Comparison of ENCODE assay signal across 11 cellular contexts in genomic region chr7:30563326-30563942, GRCh38. TPM values are rescaled to one million over a fixed set of nuclear protein-coding genes. Genes with fewer than 3 reads are reported as not detected.
DNase-seq lines count a peak whose midpoint lies in the region; ATAC-seq, FAIRE-seq and TF ChIP-seq lines count a peak whose summit lies in the region.
"Had no signal": no experiment of that assay in that cellular context is flagged by ENCODE, and none has a peak within 500 bp of the region (broad histone marks: within the 10 kb centered on the region; RNA-seq: fewer than 3 reads in every experiment).

No MANE protein-coding gene starts in this region.

- no peak for TF ChIP-seq POLR2A in NB4 (IDR thresholded peaks at IDR 0.05; ENCODE audit: extremely low read depth, insufficient read length)
- TF ChIP-seq POLR2A in GM12878 (IDR thresholded peaks at IDR 0.05; ENCODE audit: low read depth, low read length) = no peak
- TF ChIP-seq POLR2A in gastrocnemius medialis (IDR thresholded peaks at IDR 0.05) = no peak

- no peak overlapping the region for H3K27ac ChIP-seq in GM12878 (ENCODE audit: control insufficient read depth, insufficient read depth)
- peak overlapping the region; percentile 17 for H3K27ac ChIP-seq in layer of hippocampus (ENCODE audit: low read depth, low read length)
- no peak overlapping the region for H3K27ac ChIP-seq in gastrocnemius medialis
- H3K27ac ChIP-seq: uterus had no signal

- TF ChIP-seq EP300 in GM12878 (IDR thresholded peaks at IDR 0.05; ENCODE audit: borderline replicate concordance in 1 of 2, control insufficient read depth in 1 of 2, low read depth in 2 of 2, low read length in 2 of 2) = no peak

- POLR2A ChIA-PET in GM12878 (lab: Charles Lee) = interaction anchor here (1.2 kb wide), 1 partner anchor 287 kb away, joined by 5 read pairs; no protein-coding TSS in a partner anchor
- POLR2A ChIA-PET in activated CD4-positive, alpha-beta memory T cell treated with anti-CD3 and anti-CD28 coated beads for 36 hours (lab: Charles Lee) = interaction anchor here (1.2 kb wide), 1 partner anchor 85 kb away, joined by 3 read pairs; the partner anchor contains the start of gene NOD1

- no peak overlapping the region for H3K27ac Mint-ChIP-seq in activated CD4-positive, alpha-beta memory T cell treated with anti-CD3 and anti-CD28 coated beads for 36 hours
- H3K27ac Mint-ChIP-seq in endothelial cell (ENCODE audit: unreplicated experiment) = no peak overlapping the region
- H3K27ac Mint-ChIP-seq: activated CD4-positive, alpha-beta T cell treated with anti-CD3 and anti-CD28 coated beads, Interleukin-2, amount 10 ng/mL, durations not matched to agents 24 days and 14 days had no signal

- CTCF ChIA-PET in GM12878 (lab: Yijun Ruan, JAX) = interaction anchor here (0.6 to 7.7 kb wide), 35 partner anchors 11 to 604 kb away, joined by 3 to 119 read pairs (median 5); no protein-coding TSS in a partner anchor
- CTCF ChIA-PET in activated CD4-positive, alpha-beta memory T cell treated with anti-CD3 and anti-CD28 coated beads for 36 hours (lab: Charles Lee) = interaction anchor here (0.6 to 7.4 kb wide), 26 partner anchors 8 to 428 kb away, joined by 3 to 114 read pairs (median 5); partner anchors contain the start of genes GGCT and NOD1

- H3K9ac ChIP-seq in GM12878 (ENCODE audit: control insufficient read depth, insufficient read depth, low read length) = no peak overlapping the region

- TF ChIP-seq CTCF in NB4 (IDR thresholded peaks at IDR 0.05; ENCODE audit: low read depth, low read length) = no peak
- no peak for TF ChIP-seq CTCF in GM12878 (IDR thresholded peaks at IDR 0.05 in 2 of 3, conservative IDR thresholded peaks at IDR 0.05 in 1 of 3; ENCODE audit: control insufficient read depth in 2 of 3, extremely low read depth in 1 of 3, insufficient read depth in 1 of 3, low read depth in 3 of 3, low read length in 3 of 3)
- no peak for TF ChIP-seq CTCF in endothelial cell (IDR thresholded peaks at IDR 0.05; ENCODE audit: unreplicated experiment)
- TF ChIP-seq CTCF in gastrocnemius medialis (IDR thresholded peaks at IDR 0.05 in 4 of 5, conservative IDR thresholded peaks at IDR 0.05 in 1 of 5) = no peak

- H3K4me3 Mint-ChIP-seq in activated CD4-positive, alpha-beta memory T cell treated with anti-CD3 and anti-CD28 coated beads for 36 hours = no peak overlapping the region
- no peak overlapping the region for H3K4me3 Mint-ChIP-seq in endothelial cell (ENCODE audit: unreplicated experiment)
- H3K4me3 Mint-ChIP-seq: activated CD4-positive, alpha-beta T cell treated with anti-CD3 and anti-CD28 coated beads, Interleukin-2, amount 10 ng/mL, durations not matched to agents 24 days and 14 days had no signal

- no peak overlapping the region for H2AFZ ChIP-seq in GM12878 (ENCODE audit: control insufficient read depth, low read depth, low read length)

- no peaks in the 10 kb centered on the region for H4K20me1 ChIP-seq in GM12878 (ENCODE audit: control insufficient read depth, insufficient read depth)

- SMC1A ChIA-PET in GM12878 (lab: Charles Lee; ENCODE audit: uncharacterized antibody, unreplicated experiment) = interaction anchor here (0.5 to 5.6 kb wide), 16 partner anchors 12 to 967 kb away, joined by 3 to 96 read pairs (median 4); partner anchors contain the start of gene GARS1

- RAD21 ChIA-PET in GM12878 (lab: Charles Lee; ENCODE audit: unreplicated experiment) = interaction anchor here (0.8 to 5.0 kb wide), 12 partner anchors 13 to 489 kb away, joined by 3 to 78 read pairs (median 4); partner anchors contain the start of genes GGCT and NOD1

- no peaks in the 10 kb centered on the region for H3K79me2 ChIP-seq in GM12878 (ENCODE audit: control insufficient read depth, insufficient read depth, low read length)

- peaks cover 0 to 12% of the 10 kb centered on the region in 2 experiments for H3K36me3 ChIP-seq in GM12878 (ENCODE audit: control insufficient read depth in 2 of 2, insufficient read depth in 2 of 2, low read length in 1 of 2)
- peaks cover 5 to 54% of the 10 kb centered on the region in 2 donors for H3K36me3 ChIP-seq in gastrocnemius medialis
- H3K36me3 ChIP-seq: uterus had no signal

- no TSS peak for BruUV-seq in GM12878 (replicated peaks; lab: Mats Ljungman, UMichigan)

- H3K4me3 ChIP-seq in NB4 (ENCODE audit: low read depth, low read length) = no peak overlapping the region
- H3K4me3 ChIP-seq in GM12878 = no peak overlapping the region
- H3K4me3 ChIP-seq in gastrocnemius medialis = no peak overlapping the region
- H3K4me3 ChIP-seq: esophagus squamous epithelium, uterus had no signal

- no peak for TF ChIP-seq RAD21 in GM12878 (IDR thresholded peaks at IDR 0.05; ENCODE audit: insufficient read depth, low read depth, low read length)

- H3K27me3 ChIP-seq in GM12878 (replicated peaks in 1 of 2; ENCODE audit: control insufficient read depth in 2 of 2, insufficient read depth in 2 of 2, low read length in 1 of 2) (no peaks in the 10 kb centered on the region), layer of hippocampus (ENCODE audit: control insufficient read depth, insufficient read depth, low read length) (no peaks in the 10 kb centered on the region), gastrocnemius medialis (no peaks in the 10 kb centered on the region)
- H3K27me3 ChIP-seq: esophagus squamous epithelium, uterus had no signal

- in situ Hi-C loops in GM12878 (cut with MboI) = loop anchor here (5.0 kb wide), 1 partner anchor 401 kb away; no protein-coding TSS in a partner anchor
- in situ Hi-C loops in gastrocnemius medialis (cut with MboI; ENCODE audit: low sequenced_read_pairs in 4 of 4) = loop anchor here in 1 of 4 donors (25.0 kb wide), 1 partner anchor 401 kb away; no protein-coding TSS in a partner anchor

- peaks cover 2% of the 10 kb centered on the region for H3K4me1 Mint-ChIP-seq in activated CD4-positive, alpha-beta memory T cell treated with anti-CD3 and anti-CD28 coated beads for 36 hours (ENCODE audit: low read depth)
- H3K4me1 Mint-ChIP-seq in endothelial cell (ENCODE audit: unreplicated experiment) = no peaks in the 10 kb centered on the region

- DNase-seq in Daoy (ENCODE audit: low read depth) (peak; percentile 88), NB4 (ENCODE audit: low read depth) (peak; percentile 32), GM12878 (ENCODE audit: low read depth, low spot score) (no peak), endothelial cell (ENCODE audit: low spot score) (no peak), LoVo (ENCODE audit: low spot score) (no peak), gastrocnemius medialis (no peak)
- DNase-seq in activated CD4-positive, alpha-beta memory T cell treated with anti-CD3 and anti-CD28 coated beads for 36 hours = no peak
- DNase-seq: esophagus squamous epithelium had no signal

- H3K4me2 ChIP-seq in GM12878 (ENCODE audit: control insufficient read depth, insufficient read depth) = no peak overlapping the region

- ATAC-seq in GM12878 (no peak), gastrocnemius medialis (no peak)

- WGBS in GM12878 (ENCODE audit: insufficient coverage, insufficient replicate concordance, low lambda C conversion rate, missing lambda C conversion rate) = 92% methylated on average over 18 of the region's 18 CpGs

- no peak for FAIRE-seq in GM12878 (lab: Jason Lieb, UNC)

- no peaks in the 10 kb centered on the region for H3K27me3 Mint-ChIP-seq in activated CD4-positive, alpha-beta memory T cell treated with anti-CD3 and anti-CD28 coated beads for 36 hours
- H3K27me3 Mint-ChIP-seq in endothelial cell (ENCODE audit: unreplicated experiment) = peaks cover 2% of the 10 kb centered on the region
- H3K27me3 Mint-ChIP-seq: activated CD4-positive, alpha-beta T cell treated with anti-CD3 and anti-CD28 coated beads, Interleukin-2, amount 10 ng/mL, durations not matched to agents 24 days and 14 days had no signal

- no peaks in the 10 kb centered on the region for H3K9me3 Mint-ChIP-seq in activated CD4-positive, alpha-beta memory T cell treated with anti-CD3 and anti-CD28 coated beads for 36 hours
- no peaks in the 10 kb centered on the region for H3K9me3 Mint-ChIP-seq in endothelial cell (ENCODE audit: unreplicated experiment)
- H3K9me3 Mint-ChIP-seq: activated CD4-positive, alpha-beta T cell treated with anti-CD3 and anti-CD28 coated beads, Interleukin-2, amount 10 ng/mL, durations not matched to agents 24 days and 14 days had no signal

- intact Hi-C loops in GM12878 (cut with micrococcal nuclease; ENCODE audit: unreplicated experiment) (loop anchor here (5.0 to 10.0 kb wide), 2 partner anchors 151 to 499 kb away; no protein-coding TSS in a partner anchor), gastrocnemius medialis (cut with DNase I; ENCODE audit: low total_unique reads) (no loop called here)
- intact Hi-C loops in activated CD4-positive, alpha-beta memory T cell treated with anti-CD3 and anti-CD28 coated beads for 36 hours (cut with micrococcal nuclease) = loop anchor here (5.0 kb wide), 1 partner anchor 216 kb away; no protein-coding TSS in a partner anchor

- H3K4me1 ChIP-seq in GM12878 (ENCODE audit: control insufficient read depth, insufficient read depth, low read length) (no peaks in the 10 kb centered on the region), gastrocnemius medialis (no peaks in the 10 kb centered on the region)
- H3K4me1 ChIP-seq: uterus had no signal

- peaks cover 16% of the 10 kb centered on the region for H3K36me3 Mint-ChIP-seq in activated CD4-positive, alpha-beta memory T cell treated with anti-CD3 and anti-CD28 coated beads for 36 hours
- H3K36me3 Mint-ChIP-seq in endothelial cell (ENCODE audit: low read depth, unreplicated experiment) = no peaks in the 10 kb centered on the region

- no peaks in the 10 kb centered on the region for H3K9me3 ChIP-seq in GM12878 (replicated peaks; ENCODE audit: control insufficient read depth, insufficient read depth, low read length)
- H3K9me3 ChIP-seq in gastrocnemius medialis = no peaks in the 10 kb centered on the region
- H3K9me3 ChIP-seq: esophagus squamous epithelium, uterus had no signal

RNA-seq across cellular contexts. Expression of gene GARS1, which starts 31.2 kb away (rescaled TPM):
- total RNA-seq in Daoy (2014; rRNA removed; shearing (Covaris generic)) = 150 and 222 TPM in 2 replicates
- total RNA-seq in GM12878 (2013; cell fraction: nucleolus; rRNA removed) = 87.5 and 89.2 TPM in 2 replicates
- total RNA-seq in GM12878 (2014; rRNA removed) (107 and 120 TPM in 2 replicates), GM12878 (2014; rRNA removed; fragmentation: Illumina TruSeq; extraction: Trizol) (168 and 182 TPM in 2 replicates), GM12878 (2021) (175 TPM in 2 replicates), endothelial cell (ENCODE audit: unreplicated experiment) (91.3 TPM), gastrocnemius medialis (10 to 100 TPM; 52.1 to 67.7 (median 60.1) TPM)
- polyA plus RNA-seq in GM12878 (2011; ENCODE audit: low read depth) = 111 TPM
- polyA plus RNA-seq in GM12878 (2011; rRNA removed) (184 and 333 TPM in 2 replicates), GM12878 (2014; fragmentation: Illumina TruSeq; extraction: Trizol) (361 and 413 TPM in 2 replicates), GM12878 (2014; fragmentation: Nextera tagmentation; extraction: Ambion mirVana) (100 to 1,000 TPM; 133 to 191 TPM), GM12878 (2014; rRNA removed) (167 TPM in 2 replicates), GM12878 (2016; fragmentation: Nextera tagmentation; extraction: Ambion mirVana) (100 to 1,000 TPM; 196 to 207 TPM)
- polyA plus RNA-seq in GM12878 (2011; cell fraction: cytosol; rRNA removed) = 247 and 357 TPM in 2 replicates
- 220 and 228 TPM in 2 replicates for polyA plus RNA-seq in GM12878 (2011; cell fraction: nucleus; rRNA removed)
- polyA plus RNA-seq in GM12878 (2012) = 135 and 136 TPM in 2 replicates
- 227 and 257 TPM in 2 replicates for polyA minus RNA-seq in GM12878 (2011; rRNA and poly(A)+ RNA removed)
- polyA minus RNA-seq in GM12878 (2011; cell fraction: cytosol; rRNA and poly(A)+ RNA removed) = 84.7 and 102 TPM in 2 replicates
- 71.9 and 162 TPM in 2 replicates for polyA minus RNA-seq in GM12878 (2011; cell fraction: nucleus; rRNA and poly(A)+ RNA removed)
- 100 to 1,000 TPM; 345 to 368 TPM for total RNA-seq in activated CD4-positive, alpha-beta memory T cell treated with anti-CD3 and anti-CD28 coated beads for 36 hours

RNA-seq across cellular contexts. Expression of gene GGCT, which starts 58.8 kb away (rescaled TPM):
- 153 and 195 TPM in 2 replicates for total RNA-seq in Daoy (2014; rRNA removed; shearing (Covaris generic))
- 8.6 and 9.7 TPM in 2 replicates for total RNA-seq in GM12878 (2013; cell fraction: nucleolus; rRNA removed)
- total RNA-seq in GM12878 (2014; rRNA removed) = 61.5 and 71.9 TPM in 2 replicates
- 78.9 and 86.1 TPM in 2 replicates for total RNA-seq in GM12878 (2014; rRNA removed; fragmentation: Illumina TruSeq; extraction: Trizol)
- total RNA-seq in GM12878 (2021) = 59.1 and 65.2 TPM in 2 replicates
- polyA plus RNA-seq in GM12878 (2011; ENCODE audit: low read depth) = 25.1 TPM
- polyA plus RNA-seq in GM12878 (2011; rRNA removed) = 57.0 and 91.2 TPM in 2 replicates
- 26.8 and 36.3 TPM in 2 replicates for polyA plus RNA-seq in GM12878 (2011; cell fraction: cytosol; rRNA removed)
- 21.6 and 23.1 TPM in 2 replicates for polyA plus RNA-seq in GM12878 (2011; cell fraction: nucleus; rRNA removed)
- polyA plus RNA-seq in GM12878 (2012) = 52.8 and 53.0 TPM in 2 replicates
- polyA plus RNA-seq in GM12878 (2014; fragmentation: Illumina TruSeq; extraction: Trizol) = 87.6 and 115 TPM in 2 replicates
- 100 to 1,000 TPM; 168 to 215 TPM for polyA plus RNA-seq in GM12878 (2014; fragmentation: Nextera tagmentation; extraction: Ambion mirVana)
- 92.7 and 96.9 TPM in 2 replicates for polyA plus RNA-seq in GM12878 (2014; rRNA removed)
- polyA plus RNA-seq in GM12878 (2016; fragmentation: Nextera tagmentation; extraction: Ambion mirVana) = 100 to 1,000 TPM; 108 to 112 TPM
- 5.9 and 10.8 TPM in 2 replicates for polyA minus RNA-seq in GM12878 (2011; rRNA and poly(A)+ RNA removed)
- 8.7 and 10.1 TPM in 2 replicates for polyA minus RNA-seq in GM12878 (2011; cell fraction: cytosol; rRNA and poly(A)+ RNA removed)
- polyA minus RNA-seq in GM12878 (2011; cell fraction: nucleus; rRNA and poly(A)+ RNA removed) = 9.2 and 13.8 TPM in 2 replicates
- 10 to 100 TPM; 60.5 to 68.0 TPM for total RNA-seq in activated CD4-positive, alpha-beta memory T cell treated with anti-CD3 and anti-CD28 coated beads for 36 hours
- total RNA-seq in endothelial cell (ENCODE audit: unreplicated experiment) = 34.0 TPM
- total RNA-seq in gastrocnemius medialis = 10 to 100 TPM in 3 of 4 donors, 1 to 10 TPM in 1; 7.4 to 20.0 (median 12.8) TPM

Comparison
In these comparisons a context has a peak if more than half of its experiments do, and no peak if none do; other contexts are left out.
1. DNase-seq: peak in Daoy (single experiment) and NB4 (single experiment); none in GM12878 (single experiment), activated CD4-positive, alpha-beta memory T cell treated with anti-CD3 and anti-CD28 coated beads for 36 hours (single experiment), endothelial cell (single experiment), LoVo (single experiment) and gastrocnemius medialis (0 of 2).